8 cellular contexts compared by ENCODE assay signal in genomic region chr1:826831-827220, GRCh38.
DNase-seq lines count a peak whose midpoint lies in the region; ATAC-seq and TF ChIP-seq lines count a peak whose summit lies in the region.
"Not testable (repeated sequence)": the region's sequence is repeated elsewhere in the genome, so short reads cannot be mapped to it uniquely, and the experiment has no call there.

No MANE protein-coding gene starts in this region.

- H3K36me3 Mint-ChIP-seq in activated CD8-positive, alpha-beta T cell treated with anti-CD3 and anti-CD28 coated beads for 36 hours (ENCODE audit: low read depth), result not testable (repeated sequence)

- H3K4me1 ChIP-seq in A673 (ENCODE audit: insufficient read depth, low read length, poor library complexity, severe bottlenecking); duodenal mucosa (ENCODE audit: control insufficient read depth in 1 of 2, insufficient read depth in 2 of 2, low read length in 2 of 2); prostate gland (replicated peaks): not testable (repeated sequence)

- 0% methylated on average over 15 of the region's 25 CpGs for WGBS in prostate gland

- peak overlapping the region; percentile 68 to 74 for H3K9ac ChIP-seq in duodenal mucosa (ENCODE audit: low read depth in 1 of 2, low read length in 2 of 2)

- CTCF ChIA-PET in A673 (lab: Charles Lee); activated CD8-positive, alpha-beta T cell treated with anti-CD3 and anti-CD28 coated beads for 36 hours (lab: Charles Lee): not testable (repeated sequence)

- peak overlapping the region; percentile 76 for H3K27ac ChIP-seq in A673 (ENCODE audit: low read depth, low read length, poor library complexity, severe bottlenecking)
- H3K27ac ChIP-seq in KOPT-K1 (ENCODE audit: low read depth, low read length, poor library complexity, severe bottlenecking), result peak overlapping the region; percentile 49
- peak overlapping the region; percentile 56 for H3K27ac ChIP-seq in duodenal mucosa (ENCODE audit: low read depth, low read length)
- peak overlapping the region; percentile 93 to 95 for H3K27ac ChIP-seq in prostate gland

- TF ChIP-seq CTCF in A673 (conservative IDR thresholded peaks at IDR 0.05; ENCODE audit: low read depth, low read length); activated CD8-positive, alpha-beta T cell treated with anti-CD3 and anti-CD28 coated beads for 36 hours (IDR thresholded peaks at IDR 0.05); prostate gland (IDR thresholded peaks at IDR 0.05): not testable (repeated sequence)

- peak; percentile 47 for ATAC-seq in GM18907 (IDR thresholded peaks at IDR 0.05; ENCODE audit: unreplicated experiment)
- ATAC-seq in HG02798 (IDR thresholded peaks at IDR 0.05; ENCODE audit: poor library complexity, unreplicated experiment), result peak; percentile 27
- ATAC-seq in activated CD8-positive, alpha-beta T cell treated with anti-CD3 and anti-CD28 coated beads for 36 hours, result not testable (repeated sequence)
- peak; percentile 32 for ATAC-seq in left colon

- not testable (repeated sequence) for H3K9me3 Mint-ChIP-seq in activated CD8-positive, alpha-beta T cell treated with anti-CD3 and anti-CD28 coated beads for 36 hours

- not testable (repeated sequence) for H3K27me3 Mint-ChIP-seq in activated CD8-positive, alpha-beta T cell treated with anti-CD3 and anti-CD28 coated beads for 36 hours

- TF ChIP-seq POLR2A in prostate gland (IDR thresholded peaks at IDR 0.05), result not testable (repeated sequence)

- peak overlapping the region; percentile 96 for H3K27ac Mint-ChIP-seq in activated CD8-positive, alpha-beta T cell treated with anti-CD3 and anti-CD28 coated beads for 36 hours

- peak overlapping the region; percentile 95 for H3K4me3 Mint-ChIP-seq in activated CD8-positive, alpha-beta T cell treated with anti-CD3 and anti-CD28 coated beads for 36 hours

- intact Hi-C loops in A673 (cut with micrococcal nuclease; ENCODE audit: unreplicated experiment); activated CD8-positive, alpha-beta T cell treated with anti-CD3 and anti-CD28 coated beads for 36 hours (cut with micrococcal nuclease); left colon (cut with DNase I, micrococcal nuclease); prostate gland (cut with DNase I): not testable (repeated sequence)

- H3K36me3 ChIP-seq in A673 (ENCODE audit: insufficient read depth, low read length, poor library complexity, severe bottlenecking); KOPT-K1 (ENCODE audit: insufficient read depth, low read length); duodenal mucosa (ENCODE audit: control insufficient read depth in 1 of 2, insufficient read depth in 2 of 2, low read length in 2 of 2); prostate gland: not testable (repeated sequence)

- POLR2A ChIA-PET in A673 (lab: Charles Lee; ENCODE audit: low non-redundant PET); activated CD8-positive, alpha-beta T cell treated with anti-CD3 and anti-CD28 coated beads for 36 hours (lab: Charles Lee): not testable (repeated sequence)

- H3K4me3 ChIP-seq in A673 (ENCODE audit: low read depth, low read length, poor library complexity, severe bottlenecking) (peak overlapping the region; percentile 65), duodenal mucosa (ENCODE audit: low read depth in 1 of 2, low read length in 2 of 2) (peak overlapping the region; percentile 61 to 73), prostate gland (peak overlapping the region; percentile 55 to 71)

- H3K4me1 Mint-ChIP-seq in activated CD8-positive, alpha-beta T cell treated with anti-CD3 and anti-CD28 coated beads for 36 hours (ENCODE audit: low read depth), result peaks cover 28% of the 10 kb centered on the region

- not testable (repeated sequence) for H3K27me3 ChIP-seq in A673 (replicated peaks; ENCODE audit: insufficient read depth, low read depth, low read length, poor library complexity); duodenal mucosa (ENCODE audit: control insufficient read depth in 1 of 2, insufficient read depth in 2 of 2, low read length in 2 of 2); prostate gland (replicated peaks; ENCODE audit: insufficient read depth)

- DNase-seq in A673 (ENCODE audit: low spot score), result peak; percentile 9
- not testable (repeated sequence) for DNase-seq in activated CD8-positive, alpha-beta T cell treated with anti-CD3 and anti-CD28 coated beads for 36 hours; prostate gland (ENCODE audit: low spot score)
- DNase-seq in left colon, result peak in 1 of 2 donors; percentile 18

- not testable (repeated sequence) for H3K9me3 ChIP-seq in A673 (ENCODE audit: low read depth, low read length, poor library complexity, severe bottlenecking); KOPT-K1 (ENCODE audit: insufficient read depth, low read length, poor library complexity, severe bottlenecking); duodenal mucosa (ENCODE audit: control insufficient read depth in 1 of 2, low read length in 2 of 2); prostate gland

- TSS peak; percentile 57 for BruUV-seq in A673 (replicated peaks; lab: Mats Ljungman, UMichigan)
